ENCODE assay signal across 12 cellular contexts in the genomic region with DNA sequence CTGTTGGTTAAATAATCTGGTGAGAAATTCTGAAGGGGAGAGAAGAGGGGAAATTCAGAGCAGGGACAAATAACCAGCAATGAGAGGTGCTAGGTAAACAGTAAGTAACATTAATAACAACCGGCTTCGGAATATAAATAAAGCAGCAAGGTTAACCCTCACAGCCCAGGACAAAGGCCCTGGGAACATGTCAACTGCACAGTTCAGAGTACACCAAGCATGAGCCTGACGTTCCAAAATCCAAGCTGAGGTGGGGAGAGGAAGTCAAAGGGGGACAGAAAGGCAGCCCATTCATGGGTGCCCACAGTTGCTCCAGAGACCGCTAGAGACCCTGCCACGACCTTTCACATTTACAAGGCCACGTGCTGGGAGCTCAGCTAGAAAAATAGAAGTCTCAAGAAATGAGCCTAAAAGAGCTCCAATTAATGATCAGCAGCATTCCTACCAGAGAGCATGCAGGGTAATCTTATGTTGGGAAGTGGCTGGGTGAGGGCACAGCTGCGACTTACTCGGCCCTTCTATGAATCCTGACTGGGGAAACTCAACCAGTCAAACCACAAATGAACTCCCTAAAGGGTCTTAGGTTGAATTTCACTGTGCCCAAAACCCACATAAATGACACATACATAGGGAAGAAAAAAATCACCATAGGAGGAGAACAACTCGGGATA. TPM values are rescaled to one million over a fixed set of nuclear protein-coding genes. Genes with fewer than 3 reads are reported as not detected.
DNase-seq lines count a peak whose midpoint lies in the region; ATAC-seq and TF ChIP-seq lines count a peak whose summit lies in the region.
"Had no signal": no experiment of that assay in that cellular context is flagged by ENCODE, and none has a peak within 500 bp of the region (broad histone marks: within the 10 kb centered on the region; RNA-seq: fewer than 3 reads in every experiment).

No MANE protein-coding gene starts in this region.

- WGBS in body of pancreas, 2 donors: 49 to 51% methylated on average over 9 of the region's 9 CpGs

- H3K36me3 Mint-ChIP-seq in activated T-helper 2 cell treated with anti-CD3 and anti-CD28 coated beads, Interferon-gamma antibody, Interleukin-2, Interleukin-4, amounts not matched to agents 10 μg/mL and 5 μg/mL and 100 μg/mL, durations not matched to agents 14 hours and 24 hours and 36 hours (ENCODE audit: low read depth): peaks cover 50% of the 10 kb centered on the region
- H3K36me3 Mint-ChIP-seq in memory B cell: peaks cover 33% of the 10 kb centered on the region

- H3K27ac Mint-ChIP-seq in activated T-helper 2 cell treated with anti-CD3 and anti-CD28 coated beads, Interferon-gamma antibody, Interleukin-2, Interleukin-4, amounts not matched to agents 10 μg/mL and 5 μg/mL and 100 μg/mL, durations not matched to agents 14 hours and 24 hours and 36 hours: peak overlapping the region; percentile 90
- peak overlapping the region; percentile 62 for H3K27ac Mint-ChIP-seq in memory B cell

- H3K27me3 Mint-ChIP-seq in activated T-helper 2 cell treated with anti-CD3 and anti-CD28 coated beads, Interferon-gamma antibody, Interleukin-2, Interleukin-4, amounts not matched to agents 10 μg/mL and 5 μg/mL and 100 μg/mL, durations not matched to agents 14 hours and 24 hours and 36 hours (ENCODE audit: low read depth): no peaks in the 10 kb centered on the region
- no peaks in the 10 kb centered on the region for H3K27me3 Mint-ChIP-seq in memory B cell
- H3K27me3 Mint-ChIP-seq: IgD-negative memory B cell had no signal

- peaks cover 48% of the 10 kb centered on the region for H3K4me1 Mint-ChIP-seq in activated T-helper 2 cell treated with anti-CD3 and anti-CD28 coated beads, Interferon-gamma antibody, Interleukin-2, Interleukin-4, amounts not matched to agents 10 μg/mL and 5 μg/mL and 100 μg/mL, durations not matched to agents 14 hours and 24 hours and 36 hours (ENCODE audit: low read depth)
- peaks cover 10% of the 10 kb centered on the region for H3K4me1 Mint-ChIP-seq in memory B cell

- H3K9me3 ChIP-seq in body of pancreas (no peaks in the 10 kb centered on the region), BE2C (no peaks in the 10 kb centered on the region)
- H3K9me3 ChIP-seq: gastrocnemius medialis, SJSA1 had no signal

- no peaks in the 10 kb centered on the region for H3K36me3 ChIP-seq in body of pancreas (replicated peaks in 1 of 2; ENCODE audit: insufficient read depth in 1 of 2, low read depth in 2 of 2)
- H3K36me3 ChIP-seq in BE2C: no peaks in the 10 kb centered on the region
- H3K36me3 ChIP-seq: gastrocnemius medialis had no signal

- TF ChIP-seq CTCF in LNCaP clone FGC (IDR thresholded peaks at IDR 0.05; ENCODE audit: control insufficient read depth, extremely low read depth, insufficient read depth) (no peak), body of pancreas (IDR thresholded peaks at IDR 0.05) (no peak), BE2C (IDR thresholded peaks at IDR 0.05; ENCODE audit: low read depth, low read length) (no peak)

- peaks cover 12% of the 10 kb centered on the region for H3K4me1 ChIP-seq in body of pancreas
- no peaks in the 10 kb centered on the region for H3K4me1 ChIP-seq in BE2C

- DNase-seq in LNCaP clone FGC (ENCODE audit: low read depth) (peak; percentile 34), memory B cell (ENCODE audit: low spot score in 2 of 2) (no peak), COLO668 (lab: John Stamatoyannopoulos, UW; ENCODE audit: unreplicated experiment) (no peak), body of pancreas (no peak), BE2C (no peak)
- no peak for DNase-seq in activated T-helper 2 cell treated with anti-CD3 and anti-CD28 coated beads, Interferon-gamma antibody, Interleukin-2, Interleukin-4, amounts not matched to agents 10 μg/mL and 5 μg/mL and 100 μg/mL, durations not matched to agents 14 hours and 24 hours and 36 hours (ENCODE audit: low spot score)
- no peak for DNase-seq in stimulated activated naive CD8-positive, alpha-beta T cell treated with anti-CD3 and anti-CD28 coated beads, Interleukin-15, Interleukin-2, amounts not matched to agents 100 U/mL and 50 U/mL, for 24 hours
- DNase-seq: DMS53; gastrocnemius medialis; stimulated activated CD4-positive, alpha-beta T cell treated with anti-CD3 and anti-CD28 coated beads, Interleukin-1b, Interleukin-23, amount 100 ng/mL, for 48 hours had no signal

- H3K27me3 ChIP-seq in body of pancreas (no peaks in the 10 kb centered on the region), BE2C (no peaks in the 10 kb centered on the region)
- H3K27me3 ChIP-seq: gastrocnemius medialis, SJSA1 had no signal

- no peak for ATAC-seq in memory B cell (ENCODE audit: low read depth)
- peak; percentile 53 for ATAC-seq in stimulated activated naive CD8-positive, alpha-beta T cell treated with anti-CD3 and anti-CD28 coated beads, Interleukin-15, Interleukin-2, amounts not matched to agents 100 U/mL and 50 U/mL, for 24 hours
- no peak for ATAC-seq in body of pancreas
- ATAC-seq: gastrocnemius medialis had no signal

- no peaks in the 10 kb centered on the region for H3K9me3 Mint-ChIP-seq in activated T-helper 2 cell treated with anti-CD3 and anti-CD28 coated beads, Interferon-gamma antibody, Interleukin-2, Interleukin-4, amounts not matched to agents 10 μg/mL and 5 μg/mL and 100 μg/mL, durations not matched to agents 14 hours and 24 hours and 36 hours
- H3K9me3 Mint-ChIP-seq in memory B cell: no peaks in the 10 kb centered on the region
- H3K9me3 Mint-ChIP-seq: IgD-negative memory B cell had no signal

- no peak for TF ChIP-seq POLR2A in body of pancreas (IDR thresholded peaks at IDR 0.05)

- H3K27ac ChIP-seq in body of pancreas: peak overlapping the region in 2 of 4 donors; percentile 8 to 25
- H3K27ac ChIP-seq: SJSA1 had no signal

- intact Hi-C loops in activated T-helper 2 cell treated with anti-CD3 and anti-CD28 coated beads, Interferon-gamma antibody, Interleukin-2, Interleukin-4, amounts not matched to agents 10 μg/mL and 5 μg/mL and 100 μg/mL, durations not matched to agents 14 hours and 24 hours and 36 hours (cut with micrococcal nuclease): no loop called here
- intact Hi-C loops in body of pancreas (cut with DNase I): no loop called here

- no peak overlapping the region for H3K4me3 Mint-ChIP-seq in activated T-helper 2 cell treated with anti-CD3 and anti-CD28 coated beads, Interferon-gamma antibody, Interleukin-2, Interleukin-4, amounts not matched to agents 10 μg/mL and 5 μg/mL and 100 μg/mL, durations not matched to agents 14 hours and 24 hours and 36 hours (ENCODE audit: low read depth)
- no peak overlapping the region for H3K4me3 Mint-ChIP-seq in memory B cell

- no peak overlapping the region for H3K4me3 ChIP-seq in LNCaP clone FGC (ENCODE audit: low read depth, low read length)
- no peak overlapping the region for H3K4me3 ChIP-seq in body of pancreas
- no peak overlapping the region for H3K4me3 ChIP-seq in BE2C (ENCODE audit: low read depth, low read length)
- H3K4me3 ChIP-seq: gastrocnemius medialis, SJSA1 had no signal

RNA-seq across cellular contexts. Expression of a gene that starts 55.1 kb away (rescaled TPM):
- 29.7 and 34.9 TPM in 2 replicates for total RNA-seq in activated T-helper 2 cell treated with anti-CD3 and anti-CD28 coated beads, Interferon-gamma antibody, Interleukin-2, Interleukin-4, amounts not matched to agents 10 μg/mL and 5 μg/mL and 100 μg/mL, durations not matched to agents 14 hours and 24 hours and 36 hours
- total RNA-seq in body of pancreas: 10 to 100 TPM; 15.8 to 33.6 TPM
- 42.1 TPM for polyA plus RNA-seq in BE2C (2012; ENCODE audit: insufficient read depth, insufficient read length, low read depth)
